21 cellular contexts compared by ENCODE assay signal in genomic region chr2:147538088-147538487, GRCh38.
DNase-seq lines count a peak whose midpoint lies in the region; ATAC-seq and TF ChIP-seq lines count a peak whose summit lies in the region.
"Had no signal": no experiment of that assay in that cellular context is flagged by ENCODE, and none has a peak within 500 bp of the region (broad histone marks: within the 10 kb centered on the region; RNA-seq: fewer than 3 reads in every experiment).

No MANE protein-coding gene starts in this region.

- peaks cover 3% of the 10 kb centered on the region for H3F3A ChIP-seq in smooth muscle cell (ENCODE audit: low read depth)

- WGBS in gastroesophageal sphincter (ENCODE audit: low coverage in 1 of 2), 2 donors: 0 to 11% methylated on average over 1 of the region's 1 CpG
- 5% methylated on average over 1 of the region's 1 CpG for WGBS in smooth muscle cell (ENCODE audit: low lambda C conversion rate)

- H4K20me1 ChIP-seq in smooth muscle cell (ENCODE audit: low read depth): no peaks in the 10 kb centered on the region

- no peak overlapping the region for H2AFZ ChIP-seq in smooth muscle cell (ENCODE audit: low read depth)

- H3K9me3 ChIP-seq in gastroesophageal sphincter (no peaks in the 10 kb centered on the region), smooth muscle cell (replicated peaks; ENCODE audit: low read depth) (no peaks in the 10 kb centered on the region)
- H3K9me3 ChIP-seq: BE2C, Caco-2, neutrophil, Peyer's patch, transverse colon had no signal

- no peaks in the 10 kb centered on the region for H3K27me3 ChIP-seq in gastroesophageal sphincter
- no peaks in the 10 kb centered on the region for H3K27me3 ChIP-seq in smooth muscle cell (ENCODE audit: low read depth)
- H3K27me3 ChIP-seq: BE2C, neutrophil, Peyer's patch, transverse colon had no signal

- no peak overlapping the region for H3K4me3 ChIP-seq in gastroesophageal sphincter
- H3K4me3 ChIP-seq in smooth muscle cell: no peak overlapping the region
- H3K4me3 ChIP-seq: Peyer's patch, transverse colon had no signal

- peak; percentile 66 for ATAC-seq in gastroesophageal sphincter
- no peak for ATAC-seq in HG02610 (IDR thresholded peaks at IDR 0.05; ENCODE audit: unreplicated experiment)
- ATAC-seq: stimulated activated naive CD8-positive, alpha-beta T cell treated with anti-CD3 and anti-CD28 coated beads, Interleukin-15, amount 100 ng/mL, for 72 hours; T-helper 17 cell had no signal

- TF ChIP-seq CTCF in gastroesophageal sphincter (IDR thresholded peaks at IDR 0.05) (no peak), smooth muscle cell (IDR thresholded peaks at IDR 0.05; ENCODE audit: borderline replicate concordance, insufficient read depth, poor library complexity, severe bottlenecking) (no peak)

- H3K27ac ChIP-seq in gastroesophageal sphincter: peak overlapping the region in 2 of 4 donors; percentile 5 to 18
- H3K27ac ChIP-seq in smooth muscle cell (ENCODE audit: low read depth): peak overlapping the region; percentile 40
- H3K27ac ChIP-seq: neutrophil, Peyer's patch, transverse colon had no signal

- TF ChIP-seq POLR2A in gastroesophageal sphincter (IDR thresholded peaks at IDR 0.05): no peak

- H3K4me1 ChIP-seq in gastroesophageal sphincter: peaks cover 0 to 25% (median 0%) of the 10 kb centered on the region in 3 donors
- H3K4me1 ChIP-seq in smooth muscle cell (ENCODE audit: low read depth): peaks cover 10% of the 10 kb centered on the region
- H3K4me1 ChIP-seq: BE2C, Caco-2, Peyer's patch, transverse colon had no signal

- no peak for TF ChIP-seq EP300 in gastroesophageal sphincter (IDR thresholded peaks at IDR 0.05)

- no peak overlapping the region for H3K9ac ChIP-seq in smooth muscle cell (ENCODE audit: low read depth)

- H3K4me2 ChIP-seq in smooth muscle cell: peak overlapping the region; percentile 25

- H3K36me3 ChIP-seq in gastroesophageal sphincter (no peaks in the 10 kb centered on the region), smooth muscle cell (ENCODE audit: low read depth) (no peaks in the 10 kb centered on the region)
- H3K36me3 ChIP-seq: BE2C, neutrophil, Peyer's patch, transverse colon had no signal

- DNase-seq in GM04503 (ENCODE audit: low read depth) (peak; percentile 30), RPMI7951 (ENCODE audit: low read depth) (peak; percentile 26), smooth muscle cell (lab: John Stamatoyannopoulos, UW; ENCODE audit: unreplicated experiment) (no peak), NCI-H187 (lab: John Stamatoyannopoulos, UW) (no peak)
- DNase-seq in stimulated activated naive CD4-positive, alpha-beta T cell (lab: John Stamatoyannopoulos, UW): no peak
- DNase-seq: activated CD4-positive, alpha-beta T cell treated with anti-CD3 and anti-CD28 coated beads for 48 hours; activated naive CD4-positive, alpha-beta T cell treated with anti-CD3 and anti-CD28 coated beads, Interleukin-2, amount 10 ng/mL, durations not matched to agents 7 days and 5 days; BE2C; Caco-2; central memory CD4-positive, alpha-beta T cell; dermis blood vessel endothelial cell; NCI-H1092 treated with DMSO at 0.1 percent for 48 hours; NCI-H510A; Peyer's patch; stimulated activated CD4-positive, alpha-beta T cell treated with anti-CD3 and anti-CD28 coated beads, Interleukin-4, amount 100 ng/mL, for 4 hours; stimulated activated naive CD8-positive, alpha-beta T cell treated with anti-CD3 and anti-CD28 coated beads, Interleukin-15, amount 100 ng/mL, for 72 hours; T-helper 17 cell; transverse colon had no signal

- no peaks in the 10 kb centered on the region for H3K79me2 ChIP-seq in smooth muscle cell (ENCODE audit: low read depth)

Comparison
In these comparisons a context has a peak if more than half of its experiments do, and no peak if none do; other contexts are left out.
1. DNase-seq: peak in GM04503 (single experiment) and RPMI7951 (single experiment); none in smooth muscle cell (single experiment), NCI-H187 (0 of 2) and stimulated activated naive CD4-positive, alpha-beta T cell (0 of 6).